ENCODE assay signal across 2 cellular contexts in genomic region chr22:45239378-45240136, GRCh38.
A peak's percentile ranks its signal among the peaks of the same experiment; 100 is the strongest.
TF ChIP-seq lines count a peak whose summit lies in the region.

No MANE protein-coding gene starts in this region.

TF ChIP-seq in H1, 55 proteins besides CTCF, POLR2A, EP300 and RAD21:
- TF ChIP-seq TAF1 (IDR thresholded peaks at IDR 0.05; ENCODE audit: low read depth, low read length) (no peak), JUND (IDR thresholded peaks at IDR 0.05; ENCODE audit: low read length) (no peak), YY1 (IDR thresholded peaks at IDR 0.05; ENCODE audit: low read depth, low read length) (no peak)
- TF ChIP-seq, protein P1, sequence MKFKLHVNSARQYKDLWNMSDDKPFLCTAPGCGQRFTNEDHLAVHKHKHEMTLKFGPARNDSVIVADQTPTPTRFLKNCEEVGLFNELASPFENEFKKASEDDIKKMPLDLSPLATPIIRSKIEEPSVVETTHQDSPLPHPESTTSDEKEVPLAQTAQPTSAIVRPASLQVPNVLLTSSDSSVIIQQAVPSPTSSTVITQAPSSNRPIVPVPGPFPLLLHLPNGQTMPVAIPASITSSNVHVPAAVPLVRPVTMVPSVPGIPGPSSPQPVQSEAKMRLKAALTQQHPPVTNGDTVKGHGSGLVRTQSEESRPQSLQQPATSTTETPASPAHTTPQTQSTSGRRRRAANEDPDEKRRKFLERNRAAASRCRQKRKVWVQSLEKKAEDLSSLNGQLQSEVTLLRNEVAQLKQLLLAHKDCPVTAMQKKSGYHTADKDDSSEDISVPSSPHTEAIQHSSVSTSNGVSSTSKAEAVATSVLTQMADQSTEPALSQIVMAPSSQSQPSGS (IDR thresholded peaks at IDR 0.05; ENCODE audit: low read length), result 0 out of 2 replicates have a peak, but pooled peaks have one; percentile 45

TF ChIP-seq in neural cell, 6 proteins besides CTCF, POLR2A, EP300 and RAD21:
- TF ChIP-seq TAF1 (IDR thresholded peaks at IDR 0.05; ENCODE audit: low read depth) (peak; percentile 17), MXI1 (conservative IDR thresholded peaks at IDR 0.05; ENCODE audit: poor library complexity, severe bottlenecking) (no peak), POLR2AphosphoS5 (IDR thresholded peaks at IDR 0.05) (peak; percentile 35), EZH2 (IDR thresholded peaks at IDR 0.05; ENCODE audit: borderline replicate concordance, insufficient read depth, low read length, poor library complexity, severe bottlenecking) (no peak)
- TF ChIP-seq, protein P2, sequence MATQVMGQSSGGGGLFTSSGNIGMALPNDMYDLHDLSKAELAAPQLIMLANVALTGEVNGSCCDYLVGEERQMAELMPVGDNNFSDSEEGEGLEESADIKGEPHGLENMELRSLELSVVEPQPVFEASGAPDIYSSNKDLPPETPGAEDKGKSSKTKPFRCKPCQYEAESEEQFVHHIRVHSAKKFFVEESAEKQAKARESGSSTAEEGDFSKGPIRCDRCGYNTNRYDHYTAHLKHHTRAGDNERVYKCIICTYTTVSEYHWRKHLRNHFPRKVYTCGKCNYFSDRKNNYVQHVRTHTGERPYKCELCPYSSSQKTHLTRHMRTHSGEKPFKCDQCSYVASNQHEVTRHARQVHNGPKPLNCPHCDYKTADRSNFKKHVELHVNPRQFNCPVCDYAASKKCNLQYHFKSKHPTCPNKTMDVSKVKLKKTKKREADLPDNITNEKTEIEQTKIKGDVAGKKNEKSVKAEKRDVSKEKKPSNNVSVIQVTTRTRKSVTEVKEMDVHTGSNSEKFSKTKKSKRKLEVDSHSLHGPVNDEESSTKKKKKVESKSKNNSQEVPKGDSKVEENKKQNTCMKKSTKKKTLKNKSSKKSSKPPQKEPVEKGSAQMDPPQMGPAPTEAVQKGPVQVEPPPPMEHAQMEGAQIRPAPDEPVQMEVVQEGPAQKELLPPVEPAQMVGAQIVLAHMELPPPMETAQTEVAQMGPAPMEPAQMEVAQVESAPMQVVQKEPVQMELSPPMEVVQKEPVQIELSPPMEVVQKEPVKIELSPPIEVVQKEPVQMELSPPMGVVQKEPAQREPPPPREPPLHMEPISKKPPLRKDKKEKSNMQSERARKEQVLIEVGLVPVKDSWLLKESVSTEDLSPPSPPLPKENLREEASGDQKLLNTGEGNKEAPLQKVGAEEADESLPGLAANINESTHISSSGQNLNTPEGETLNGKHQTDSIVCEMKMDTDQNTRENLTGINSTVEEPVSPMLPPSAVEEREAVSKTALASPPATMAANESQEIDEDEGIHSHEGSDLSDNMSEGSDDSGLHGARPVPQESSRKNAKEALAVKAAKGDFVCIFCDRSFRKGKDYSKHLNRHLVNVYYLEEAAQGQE (IDR thresholded peaks at IDR 0.05; ENCODE audit: borderline replicate concordance), result peak; percentile 63
TF ChIP-seq in neural cell: peak in this region for 3.
